In the genomic region with DNA sequence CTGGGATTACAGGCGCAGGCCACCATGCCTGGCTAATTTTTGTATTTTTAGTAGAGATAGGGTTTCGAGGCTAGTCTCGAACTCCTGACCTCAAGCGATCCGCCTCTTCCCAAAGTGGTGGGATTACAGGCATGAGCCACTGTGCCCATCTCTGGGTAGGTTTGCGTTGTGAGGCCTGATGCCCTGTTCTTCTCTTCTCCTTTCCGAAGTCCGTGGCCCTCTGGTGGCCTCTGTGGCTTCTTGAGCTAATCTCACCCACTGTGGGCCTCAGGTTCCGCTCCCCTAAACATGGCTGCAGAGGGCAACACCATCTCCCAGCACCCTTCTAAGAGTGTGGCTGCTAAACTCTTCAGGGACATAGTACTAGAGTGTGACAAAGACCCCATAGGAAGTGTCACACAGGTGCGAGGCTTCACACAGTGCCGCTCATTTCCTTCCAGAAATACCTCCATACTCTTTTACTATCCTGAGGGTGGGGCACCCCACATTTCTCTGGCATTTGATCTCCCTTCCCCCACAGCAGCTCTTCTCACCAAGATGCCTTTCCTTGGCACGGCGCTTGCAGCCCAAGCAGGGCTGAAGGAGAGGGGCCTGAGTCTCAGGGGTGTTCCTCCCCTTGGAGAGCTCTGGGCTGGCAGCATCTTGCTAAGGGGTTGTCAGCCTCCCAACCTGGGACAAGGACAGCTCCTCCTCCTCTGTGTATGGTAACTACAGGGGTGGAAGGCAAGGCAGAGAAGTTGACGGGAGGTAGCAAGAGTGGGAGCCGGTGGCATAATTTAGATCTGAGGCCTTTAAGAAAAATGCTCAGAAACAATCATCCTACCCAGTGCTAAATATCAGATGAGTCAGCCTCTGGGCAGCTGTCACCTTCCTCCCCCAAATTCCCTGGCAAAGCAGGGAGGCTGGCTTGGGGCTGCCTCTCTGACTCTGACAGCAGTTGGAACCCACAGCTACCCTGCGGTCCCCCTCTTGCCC, we compare ENCODE assay signal across 2 cellular contexts.
A peak's percentile ranks its signal among the peaks of the same experiment; 100 is the strongest.
TF ChIP-seq lines count a peak whose summit lies in the region.

No MANE protein-coding gene starts in this region.

TF ChIP-seq in GM23338, 12 proteins besides CTCF, POLR2A, EP300 and RAD21 (continued from another document):
- TF ChIP-seq, protein P1, sequence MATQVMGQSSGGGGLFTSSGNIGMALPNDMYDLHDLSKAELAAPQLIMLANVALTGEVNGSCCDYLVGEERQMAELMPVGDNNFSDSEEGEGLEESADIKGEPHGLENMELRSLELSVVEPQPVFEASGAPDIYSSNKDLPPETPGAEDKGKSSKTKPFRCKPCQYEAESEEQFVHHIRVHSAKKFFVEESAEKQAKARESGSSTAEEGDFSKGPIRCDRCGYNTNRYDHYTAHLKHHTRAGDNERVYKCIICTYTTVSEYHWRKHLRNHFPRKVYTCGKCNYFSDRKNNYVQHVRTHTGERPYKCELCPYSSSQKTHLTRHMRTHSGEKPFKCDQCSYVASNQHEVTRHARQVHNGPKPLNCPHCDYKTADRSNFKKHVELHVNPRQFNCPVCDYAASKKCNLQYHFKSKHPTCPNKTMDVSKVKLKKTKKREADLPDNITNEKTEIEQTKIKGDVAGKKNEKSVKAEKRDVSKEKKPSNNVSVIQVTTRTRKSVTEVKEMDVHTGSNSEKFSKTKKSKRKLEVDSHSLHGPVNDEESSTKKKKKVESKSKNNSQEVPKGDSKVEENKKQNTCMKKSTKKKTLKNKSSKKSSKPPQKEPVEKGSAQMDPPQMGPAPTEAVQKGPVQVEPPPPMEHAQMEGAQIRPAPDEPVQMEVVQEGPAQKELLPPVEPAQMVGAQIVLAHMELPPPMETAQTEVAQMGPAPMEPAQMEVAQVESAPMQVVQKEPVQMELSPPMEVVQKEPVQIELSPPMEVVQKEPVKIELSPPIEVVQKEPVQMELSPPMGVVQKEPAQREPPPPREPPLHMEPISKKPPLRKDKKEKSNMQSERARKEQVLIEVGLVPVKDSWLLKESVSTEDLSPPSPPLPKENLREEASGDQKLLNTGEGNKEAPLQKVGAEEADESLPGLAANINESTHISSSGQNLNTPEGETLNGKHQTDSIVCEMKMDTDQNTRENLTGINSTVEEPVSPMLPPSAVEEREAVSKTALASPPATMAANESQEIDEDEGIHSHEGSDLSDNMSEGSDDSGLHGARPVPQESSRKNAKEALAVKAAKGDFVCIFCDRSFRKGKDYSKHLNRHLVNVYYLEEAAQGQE (IDR thresholded peaks at IDR 0.05; ENCODE audit: unreplicated experiment), result no peak
- TF ChIP-seq JUNB (IDR thresholded peaks at IDR 0.05; ENCODE audit: unreplicated experiment), result no peak
- TF ChIP-seq, protein P2, sequence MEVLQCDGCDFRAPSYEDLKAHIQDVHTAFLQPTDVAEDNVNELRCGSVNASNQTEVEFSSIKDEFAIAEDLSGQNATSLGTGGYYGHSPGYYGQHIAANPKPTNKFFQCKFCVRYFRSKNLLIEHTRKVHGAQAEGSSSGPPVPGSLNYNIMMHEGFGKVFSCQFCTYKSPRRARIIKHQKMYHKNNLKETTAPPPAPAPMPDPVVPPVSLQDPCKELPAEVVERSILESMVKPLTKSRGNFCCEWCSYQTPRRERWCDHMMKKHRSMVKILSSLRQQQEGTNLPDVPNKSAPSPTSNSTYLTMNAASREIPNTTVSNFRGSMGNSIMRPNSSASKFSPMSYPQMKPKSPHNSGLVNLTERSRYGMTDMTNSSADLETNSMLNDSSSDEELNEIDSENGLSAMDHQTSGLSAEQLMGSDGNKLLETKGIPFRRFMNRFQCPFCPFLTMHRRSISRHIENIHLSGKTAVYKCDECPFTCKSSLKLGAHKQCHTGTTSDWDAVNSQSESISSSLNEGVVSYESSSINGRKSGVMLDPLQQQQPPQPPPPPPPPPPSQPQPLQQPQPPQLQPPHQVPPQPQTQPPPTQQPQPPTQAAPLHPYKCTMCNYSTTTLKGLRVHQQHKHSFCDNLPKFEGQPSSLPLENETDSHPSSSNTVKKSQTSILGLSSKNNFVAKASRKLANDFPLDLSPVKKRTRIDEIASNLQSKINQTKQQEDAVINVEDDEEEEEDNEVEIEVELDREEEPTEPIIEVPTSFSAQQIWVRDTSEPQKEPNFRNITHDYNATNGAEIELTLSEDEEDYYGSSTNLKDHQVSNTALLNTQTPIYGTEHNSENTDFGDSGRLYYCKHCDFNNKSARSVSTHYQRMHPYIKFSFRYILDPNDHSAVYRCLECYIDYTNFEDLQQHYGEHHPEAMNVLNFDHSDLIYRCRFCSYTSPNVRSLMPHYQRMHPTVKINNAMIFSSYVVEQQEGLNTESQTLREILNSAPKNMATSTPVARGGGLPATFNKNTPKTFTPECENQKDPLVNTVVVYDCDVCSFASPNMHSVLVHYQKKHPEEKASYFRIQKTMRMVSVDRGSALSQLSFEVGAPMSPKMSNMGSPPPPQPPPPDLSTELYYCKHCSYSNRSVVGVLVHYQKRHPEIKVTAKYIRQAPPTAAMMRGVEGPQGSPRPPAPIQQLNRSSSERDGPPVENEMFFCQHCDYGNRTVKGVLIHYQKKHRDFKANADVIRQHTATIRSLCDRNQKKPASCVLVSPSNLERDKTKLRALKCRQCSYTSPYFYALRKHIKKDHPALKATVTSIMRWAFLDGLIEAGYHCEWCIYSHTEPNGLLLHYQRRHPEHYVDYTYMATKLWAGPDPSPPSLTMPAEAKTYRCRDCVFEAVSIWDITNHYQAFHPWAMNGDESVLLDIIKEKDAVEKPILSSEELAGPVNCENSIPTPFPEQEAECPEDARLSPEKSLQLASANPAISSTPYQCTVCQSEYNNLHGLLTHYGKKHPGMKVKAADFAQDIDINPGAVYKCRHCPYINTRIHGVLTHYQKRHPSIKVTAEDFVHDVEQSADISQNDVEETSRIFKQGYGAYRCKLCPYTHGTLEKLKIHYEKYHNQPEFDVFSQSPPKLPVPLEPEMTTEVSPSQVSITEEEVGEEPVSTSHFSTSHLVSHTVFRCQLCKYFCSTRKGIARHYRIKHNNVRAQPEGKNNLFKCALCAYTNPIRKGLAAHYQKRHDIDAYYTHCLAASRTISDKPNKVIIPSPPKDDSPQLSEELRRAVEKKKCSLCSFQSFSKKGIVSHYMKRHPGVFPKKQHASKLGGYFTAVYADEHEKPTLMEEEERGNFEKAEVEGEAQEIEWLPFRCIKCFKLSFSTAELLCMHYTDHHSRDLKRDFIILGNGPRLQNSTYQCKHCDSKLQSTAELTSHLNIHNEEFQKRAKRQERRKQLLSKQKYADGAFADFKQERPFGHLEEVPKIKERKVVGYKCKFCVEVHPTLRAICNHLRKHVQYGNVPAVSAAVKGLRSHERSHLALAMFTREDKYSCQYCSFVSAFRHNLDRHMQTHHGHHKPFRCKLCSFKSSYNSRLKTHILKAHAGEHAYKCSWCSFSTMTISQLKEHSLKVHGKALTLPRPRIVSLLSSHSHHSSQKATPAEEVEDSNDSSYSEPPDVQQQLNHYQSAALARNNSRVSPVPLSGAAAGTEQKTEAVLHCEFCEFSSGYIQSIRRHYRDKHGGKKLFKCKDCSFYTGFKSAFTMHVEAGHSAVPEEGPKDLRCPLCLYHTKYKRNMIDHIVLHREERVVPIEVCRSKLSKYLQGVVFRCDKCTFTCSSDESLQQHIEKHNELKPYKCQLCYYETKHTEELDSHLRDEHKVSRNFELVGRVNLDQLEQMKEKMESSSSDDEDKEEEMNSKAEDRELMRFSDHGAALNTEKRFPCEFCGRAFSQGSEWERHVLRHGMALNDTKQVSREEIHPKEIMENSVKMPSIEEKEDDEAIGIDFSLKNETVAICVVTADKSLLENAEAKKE (CRISPR knock-in tag; IDR thresholded peaks at IDR 0.05), result peak; percentile 43; the same call in 1 of the 2 replicates

TF ChIP-seq in WTC11, 78 proteins besides CTCF, POLR2A, EP300 and RAD21 (continued from another document and continues in another):
- TF ChIP-seq ESRRA (CRISPR knock-in tag; IDR thresholded peaks at IDR 0.05; ENCODE audit: borderline replicate concordance), result no peak
- TF ChIP-seq, protein P3, sequence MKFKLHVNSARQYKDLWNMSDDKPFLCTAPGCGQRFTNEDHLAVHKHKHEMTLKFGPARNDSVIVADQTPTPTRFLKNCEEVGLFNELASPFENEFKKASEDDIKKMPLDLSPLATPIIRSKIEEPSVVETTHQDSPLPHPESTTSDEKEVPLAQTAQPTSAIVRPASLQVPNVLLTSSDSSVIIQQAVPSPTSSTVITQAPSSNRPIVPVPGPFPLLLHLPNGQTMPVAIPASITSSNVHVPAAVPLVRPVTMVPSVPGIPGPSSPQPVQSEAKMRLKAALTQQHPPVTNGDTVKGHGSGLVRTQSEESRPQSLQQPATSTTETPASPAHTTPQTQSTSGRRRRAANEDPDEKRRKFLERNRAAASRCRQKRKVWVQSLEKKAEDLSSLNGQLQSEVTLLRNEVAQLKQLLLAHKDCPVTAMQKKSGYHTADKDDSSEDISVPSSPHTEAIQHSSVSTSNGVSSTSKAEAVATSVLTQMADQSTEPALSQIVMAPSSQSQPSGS (CRISPR knock-in tag; IDR thresholded peaks at IDR 0.05; ENCODE audit: borderline replicate concordance, low read depth), result no peak
- TF ChIP-seq ZNF317 (CRISPR knock-in tag; IDR thresholded peaks at IDR 0.05; ENCODE audit: borderline replicate concordance, low read depth), result no peak
- TF ChIP-seq, protein P4, sequence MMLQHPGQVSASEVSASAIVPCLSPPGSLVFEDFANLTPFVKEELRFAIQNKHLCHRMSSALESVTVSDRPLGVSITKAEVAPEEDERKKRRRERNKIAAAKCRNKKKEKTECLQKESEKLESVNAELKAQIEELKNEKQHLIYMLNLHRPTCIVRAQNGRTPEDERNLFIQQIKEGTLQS (CRISPR knock-in tag; conservative IDR thresholded peaks at IDR 0.05), result no peak
- peak; percentile 21; the same call in 1 of the 2 replicates for TF ChIP-seq FOXK1 (CRISPR knock-in tag; IDR thresholded peaks at IDR 0.05)
- TF ChIP-seq ZNF219 (CRISPR knock-in tag; IDR thresholded peaks at IDR 0.05; ENCODE audit: borderline replicate concordance), result no peak
- no peak for TF ChIP-seq GRHL2 (CRISPR knock-in tag; IDR thresholded peaks at IDR 0.05; ENCODE audit: insufficient replicate concordance, severe bottlenecking)
- peak; percentile 11 for TF ChIP-seq NFATC4 (CRISPR knock-in tag; IDR thresholded peaks at IDR 0.05)
- TF ChIP-seq RELA (CRISPR knock-in tag; IDR thresholded peaks at IDR 0.05; ENCODE audit: borderline replicate concordance), result no peak
- peak; percentile 25 for TF ChIP-seq FOXP1 (CRISPR knock-in tag; IDR thresholded peaks at IDR 0.05; ENCODE audit: borderline replicate concordance)
- no peak for TF ChIP-seq RORB (CRISPR knock-in tag; IDR thresholded peaks at IDR 0.05)
- TF ChIP-seq, protein P5, sequence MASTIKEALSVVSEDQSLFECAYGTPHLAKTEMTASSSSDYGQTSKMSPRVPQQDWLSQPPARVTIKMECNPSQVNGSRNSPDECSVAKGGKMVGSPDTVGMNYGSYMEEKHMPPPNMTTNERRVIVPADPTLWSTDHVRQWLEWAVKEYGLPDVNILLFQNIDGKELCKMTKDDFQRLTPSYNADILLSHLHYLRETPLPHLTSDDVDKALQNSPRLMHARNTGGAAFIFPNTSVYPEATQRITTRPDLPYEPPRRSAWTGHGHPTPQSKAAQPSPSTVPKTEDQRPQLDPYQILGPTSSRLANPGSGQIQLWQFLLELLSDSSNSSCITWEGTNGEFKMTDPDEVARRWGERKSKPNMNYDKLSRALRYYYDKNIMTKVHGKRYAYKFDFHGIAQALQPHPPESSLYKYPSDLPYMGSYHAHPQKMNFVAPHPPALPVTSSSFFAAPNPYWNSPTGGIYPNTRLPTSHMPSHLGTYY (CRISPR knock-in tag; IDR thresholded peaks at IDR 0.05), result 0 out of 2 replicates have a peak, but pooled peaks have one; percentile 18
- TF ChIP-seq OVOL2 (CRISPR knock-in tag; IDR thresholded peaks at IDR 0.05; ENCODE audit: borderline replicate concordance), result no peak
- no peak for TF ChIP-seq ZNF121 (CRISPR knock-in tag; IDR thresholded peaks at IDR 0.05)
- TF ChIP-seq CREB1 (CRISPR knock-in tag; IDR thresholded peaks at IDR 0.05), result no peak
- TF ChIP-seq, protein P6, sequence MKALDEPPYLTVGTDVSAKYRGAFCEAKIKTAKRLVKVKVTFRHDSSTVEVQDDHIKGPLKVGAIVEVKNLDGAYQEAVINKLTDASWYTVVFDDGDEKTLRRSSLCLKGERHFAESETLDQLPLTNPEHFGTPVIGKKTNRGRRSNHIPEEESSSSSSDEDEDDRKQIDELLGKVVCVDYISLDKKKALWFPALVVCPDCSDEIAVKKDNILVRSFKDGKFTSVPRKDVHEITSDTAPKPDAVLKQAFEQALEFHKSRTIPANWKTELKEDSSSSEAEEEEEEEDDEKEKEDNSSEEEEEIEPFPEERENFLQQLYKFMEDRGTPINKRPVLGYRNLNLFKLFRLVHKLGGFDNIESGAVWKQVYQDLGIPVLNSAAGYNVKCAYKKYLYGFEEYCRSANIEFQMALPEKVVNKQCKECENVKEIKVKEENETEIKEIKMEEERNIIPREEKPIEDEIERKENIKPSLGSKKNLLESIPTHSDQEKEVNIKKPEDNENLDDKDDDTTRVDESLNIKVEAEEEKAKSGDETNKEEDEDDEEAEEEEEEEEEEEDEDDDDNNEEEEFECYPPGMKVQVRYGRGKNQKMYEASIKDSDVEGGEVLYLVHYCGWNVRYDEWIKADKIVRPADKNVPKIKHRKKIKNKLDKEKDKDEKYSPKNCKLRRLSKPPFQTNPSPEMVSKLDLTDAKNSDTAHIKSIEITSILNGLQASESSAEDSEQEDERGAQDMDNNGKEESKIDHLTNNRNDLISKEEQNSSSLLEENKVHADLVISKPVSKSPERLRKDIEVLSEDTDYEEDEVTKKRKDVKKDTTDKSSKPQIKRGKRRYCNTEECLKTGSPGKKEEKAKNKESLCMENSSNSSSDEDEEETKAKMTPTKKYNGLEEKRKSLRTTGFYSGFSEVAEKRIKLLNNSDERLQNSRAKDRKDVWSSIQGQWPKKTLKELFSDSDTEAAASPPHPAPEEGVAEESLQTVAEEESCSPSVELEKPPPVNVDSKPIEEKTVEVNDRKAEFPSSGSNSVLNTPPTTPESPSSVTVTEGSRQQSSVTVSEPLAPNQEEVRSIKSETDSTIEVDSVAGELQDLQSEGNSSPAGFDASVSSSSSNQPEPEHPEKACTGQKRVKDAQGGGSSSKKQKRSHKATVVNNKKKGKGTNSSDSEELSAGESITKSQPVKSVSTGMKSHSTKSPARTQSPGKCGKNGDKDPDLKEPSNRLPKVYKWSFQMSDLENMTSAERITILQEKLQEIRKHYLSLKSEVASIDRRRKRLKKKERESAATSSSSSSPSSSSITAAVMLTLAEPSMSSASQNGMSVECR (CRISPR knock-in tag; IDR thresholded peaks at IDR 0.05; ENCODE audit: borderline replicate concordance), result no peak
- TF ChIP-seq, protein P7, sequence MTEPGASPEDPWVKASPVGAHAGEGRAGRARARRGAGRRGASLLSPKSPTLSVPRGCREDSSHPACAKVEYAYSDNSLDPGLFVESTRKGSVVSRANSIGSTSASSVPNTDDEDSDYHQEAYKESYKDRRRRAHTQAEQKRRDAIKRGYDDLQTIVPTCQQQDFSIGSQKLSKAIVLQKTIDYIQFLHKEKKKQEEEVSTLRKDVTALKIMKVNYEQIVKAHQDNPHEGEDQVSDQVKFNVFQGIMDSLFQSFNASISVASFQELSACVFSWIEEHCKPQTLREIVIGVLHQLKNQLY (CRISPR knock-in tag; IDR thresholded peaks at IDR 0.05), result no peak
- TF ChIP-seq, protein P8, sequence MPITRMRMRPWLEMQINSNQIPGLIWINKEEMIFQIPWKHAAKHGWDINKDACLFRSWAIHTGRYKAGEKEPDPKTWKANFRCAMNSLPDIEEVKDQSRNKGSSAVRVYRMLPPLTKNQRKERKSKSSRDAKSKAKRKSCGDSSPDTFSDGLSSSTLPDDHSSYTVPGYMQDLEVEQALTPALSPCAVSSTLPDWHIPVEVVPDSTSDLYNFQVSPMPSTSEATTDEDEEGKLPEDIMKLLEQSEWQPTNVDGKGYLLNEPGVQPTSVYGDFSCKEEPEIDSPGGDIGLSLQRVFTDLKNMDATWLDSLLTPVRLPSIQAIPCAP (CRISPR knock-in tag; IDR thresholded peaks at IDR 0.05), result peak; percentile 18; the same call in 1 of the 2 replicates
- peak; percentile 80; the same call in 1 of the 2 replicates for TF ChIP-seq MYBL2 (CRISPR knock-in tag; IDR thresholded peaks at IDR 0.05)
- TF ChIP-seq, protein P9, sequence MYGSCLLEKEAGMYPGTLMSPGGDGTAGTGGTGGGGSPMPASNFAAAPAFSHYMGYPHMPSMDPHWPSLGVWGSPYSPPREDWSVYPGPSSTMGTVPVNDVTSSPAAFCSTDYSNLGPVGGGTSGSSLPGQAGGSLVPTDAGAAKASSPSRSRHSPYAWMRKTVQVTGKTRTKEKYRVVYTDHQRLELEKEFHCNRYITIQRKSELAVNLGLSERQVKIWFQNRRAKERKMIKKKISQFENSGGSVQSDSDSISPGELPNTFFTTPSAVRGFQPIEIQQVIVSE (CRISPR knock-in tag; IDR thresholded peaks at IDR 0.05; ENCODE audit: borderline replicate concordance), result no peak
